Comparison of ENCODE assay signal across 34 cellular contexts in genomic region chr18:6983366-6983765, GRCh38.
"Had no signal": no experiment of that assay in that cellular context is flagged by ENCODE, and none has a peak within 500 bp of the region (broad histone marks: within the 10 kb centered on the region; RNA-seq: fewer than 3 reads in every experiment).

No MANE protein-coding gene starts in this region.

- H3K27ac ChIP-seq: brain microvascular endothelial cell, Peyer's patch, SJSA1, VCaP had no signal

- H3K4me1 ChIP-seq: Peyer's patch, SJSA1 had no signal

- ATAC-seq: activated CD8-positive, alpha-beta memory T cell treated with anti-CD3 and anti-CD28 coated beads, Interleukin-2, amount 10 ng/mL, durations not matched to agents 7 days and 5 days; activated naive CD8-positive, alpha-beta T cell treated with anti-CD3 and anti-CD28 coated beads, Interleukin-2, amount 50 U/mL, for 24 hours; PC-3; T-cell; T-helper 17 cell had no signal

- DNase-seq: activated B cell treated with CpG ODN at 0.5 μM for 24 hours; activated CD4-positive, alpha-beta memory T cell treated with anti-CD3 and anti-CD28 coated beads, Interleukin-2, amount 10 ng/mL, durations not matched to agents 7 days and 5 days; activated CD4-positive, alpha-beta T cell treated with anti-CD3 and anti-CD28 coated beads for 4 hours; activated CD4-positive, alpha-beta T cell treated with anti-CD3 and anti-CD28 coated beads, Interleukin-2, amount 50 U/mL, for 1 hour; activated CD4-positive, CD25-positive, alpha-beta regulatory T cell treated with anti-CD3 and anti-CD28 coated beads, Interleukin-2, amount 50 U/mL, for 72 hours; activated CD8-positive, alpha-beta memory T cell treated with anti-CD3 and anti-CD28 coated beads for 24 hours; activated CD8-positive, alpha-beta memory T cell treated with anti-CD3 and anti-CD28 coated beads, Interleukin-2, amount 10 ng/mL, durations not matched to agents 7 days and 5 days; activated CD8-positive, alpha-beta memory T cell treated with anti-CD3 and anti-CD28 coated beads, Interleukin-2, amount 50 U/mL, for 48 hours; activated effector memory CD4-positive, alpha-beta T cell treated with Interleukin-2 at 50 U/mL for 16 hours; activated naive CD4-positive, alpha-beta T cell treated with anti-CD3 and anti-CD28 coated beads, Interleukin-2, amount 10 ng/mL, durations not matched to agents 7 days and 5 days; activated naive CD8-positive, alpha-beta T cell treated with anti-CD3 and anti-CD28 coated beads, Interleukin-2, amount 50 U/mL, for 24 hours; activated T-cell treated with anti-CD3 and anti-CD28 coated beads, Interleukin-2, amount 50 U/mL, for 48 hours; anterior cingulate cortex; brain microvascular endothelial cell; Kasumi-1; KG1; MG63; NCI-H1048; NCI-H1436 treated with DMSO at 0.1 percent for 48 hours; NCI-H1694 treated with DMSO at 0.1 percent for 48 hours; NCI-H2029; NCI-H345; NCI-H526; NCI-H748 treated with DMSO at 0.1 percent for 48 hours; NK-92 treated with Interleukin-12 subunit alpha and Interleukin-12 subunit beta, amount 100 ng/mL, for 24 hours; PC-3; Peyer's patch; RPMI8226; SHP77 treated with DMSO at 0.1 percent for 48 hours; SK-N-SH; T-cell; T-helper 17 cell had no signal

- H3K27me3 ChIP-seq: brain microvascular endothelial cell, MG63, Peyer's patch, SJSA1 had no signal

- H3K9me3 ChIP-seq: MG63, Peyer's patch, SJSA1, SK-N-SH had no signal

- H3K36me3 ChIP-seq: MG63, Peyer's patch, SJSA1 had no signal

- H3K4me3 ChIP-seq: MG63, Peyer's patch, SJSA1 had no signal
